ENCODE assay signal across 26 cellular contexts in the genomic region with DNA sequence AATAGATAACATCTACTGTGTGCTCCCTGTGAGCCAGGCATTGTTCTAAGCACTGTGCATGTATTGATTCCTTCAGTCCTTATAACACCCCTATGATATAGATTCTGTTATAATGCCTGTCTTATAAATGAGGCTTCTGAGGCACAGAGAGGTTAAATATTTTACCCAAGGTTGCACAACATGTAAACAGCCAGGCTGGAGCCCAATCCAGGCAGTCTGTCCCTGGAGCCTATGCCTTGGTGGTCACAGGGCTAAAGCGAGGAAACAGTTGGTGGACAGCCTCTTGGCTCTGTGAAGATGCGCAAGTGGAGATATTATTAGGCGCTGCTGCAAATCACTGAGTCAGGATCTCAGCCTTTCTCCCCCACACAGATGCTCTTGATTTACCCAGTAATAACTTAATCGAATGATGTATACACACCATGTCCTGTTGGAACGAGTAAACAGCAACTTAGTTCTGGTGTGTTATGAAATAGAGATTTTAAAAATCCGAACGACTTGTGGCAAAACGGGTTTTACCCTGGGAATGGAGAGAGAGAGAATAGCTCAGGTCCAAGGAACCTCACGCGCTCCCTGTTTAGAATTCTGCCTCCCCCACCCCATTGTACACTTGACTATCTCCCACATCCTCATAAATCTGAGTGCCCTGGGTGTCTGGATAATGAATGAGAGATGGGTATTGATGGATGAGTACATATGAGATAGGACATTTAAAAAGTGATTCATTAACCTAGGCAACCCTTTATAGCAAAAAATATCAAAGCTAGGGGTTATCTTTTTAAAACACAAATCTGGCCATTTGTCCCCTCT.
A peak's percentile ranks its signal among the peaks of the same experiment; 100 is the strongest.
DNase-seq lines count a peak whose midpoint lies in the region; ATAC-seq and TF ChIP-seq lines count a peak whose summit lies in the region.
"Had no signal": no experiment of that assay in that cellular context is flagged by ENCODE, and none has a peak within 500 bp of the region (broad histone marks: within the 10 kb centered on the region; RNA-seq: fewer than 3 reads in every experiment).

No MANE protein-coding gene starts in this region.

- intact Hi-C loops in CD4-positive, alpha-beta T cell (cut with DNase I, micrococcal nuclease) = no loop called here

- H2AFZ ChIP-seq in trophoblast cell (ENCODE audit: insufficient read depth, low read length, poor library complexity) = no peak overlapping the region

- no peaks in the 10 kb centered on the region for H3K36me3 Mint-ChIP-seq in CD4-positive, alpha-beta T cell (ENCODE audit: low read depth)
- H3K36me3 Mint-ChIP-seq: CD8-positive, alpha-beta T cell had no signal

- H4K91ac ChIP-seq in trophoblast cell (ENCODE audit: low read depth, low read length) = peak overlapping the region; percentile 68

- H4K12ac ChIP-seq in trophoblast cell (ENCODE audit: low read depth, low read length) = no peak overlapping the region

- H2BK120ac ChIP-seq in trophoblast cell (ENCODE audit: insufficient read depth, low read length, poor library complexity) = peak overlapping the region; percentile 74

- WGBS in trophoblast cell (ENCODE audit: extremely low coverage, insufficient coverage, insufficient read length) = no CpG with 5 or more reads among the region's 10 CpGs

- no peaks in the 10 kb centered on the region for H3K9me3 Mint-ChIP-seq in CD4-positive, alpha-beta T cell
- H3K9me3 Mint-ChIP-seq: CD8-positive, alpha-beta T cell; H9; HFFc6 had no signal

- no peak for TF ChIP-seq CTCF in fibroblast of mammary gland (conservative IDR thresholded peaks at IDR 0.05; ENCODE audit: control insufficient read depth, insufficient read depth, low read depth, low read length)
- TF ChIP-seq CTCF in CD4-positive, alpha-beta T cell (IDR thresholded peaks at IDR 0.05) = no peak

- no peak overlapping the region for H4K8ac ChIP-seq in trophoblast cell (ENCODE audit: low read depth, low read length)

- H3K4me3 Mint-ChIP-seq in CD4-positive, alpha-beta T cell = no peak overlapping the region
- H3K4me3 Mint-ChIP-seq: CD8-positive, alpha-beta T cell; H9; HFFc6 had no signal

- POLR2A ChIA-PET in CD4-positive, alpha-beta T cell (lab: Charles Lee) = interaction anchor here (0.6 kb wide), 1 partner anchor 14 kb away, joined by 3 read pairs; no protein-coding TSS in a partner anchor

- peak overlapping the region; percentile 10 for H3K4me2 ChIP-seq in trophoblast cell (ENCODE audit: low read length)
- H3K4me2 ChIP-seq: BLaER1 treated with 17β-estradiol and CSF1 and Interleukin-3, amounts not matched to agents 10 nM and 100 nM had no signal

- no peak overlapping the region for H3K18ac ChIP-seq in trophoblast cell (ENCODE audit: low read length)

- H2BK12ac ChIP-seq in trophoblast cell (ENCODE audit: low read length) = peak overlapping the region; percentile 73

- H3K27me3 ChIP-seq in trophoblast cell (ENCODE audit: insufficient read depth, low read length) = no peaks in the 10 kb centered on the region
- H3K27me3 ChIP-seq in CD4-positive, alpha-beta T cell (ENCODE audit: control insufficient read depth, insufficient read depth, low read length) = no peaks in the 10 kb centered on the region
- H3K27me3 ChIP-seq: BLaER1 treated with 17β-estradiol and CSF1 and Interleukin-3, amounts not matched to agents 10 nM and 100 nM had no signal

- no peak overlapping the region for H3K27ac Mint-ChIP-seq in CD4-positive, alpha-beta T cell
- H3K27ac Mint-ChIP-seq: CD8-positive, alpha-beta T cell; HFFc6 had no signal

- ATAC-seq in CD4-positive, alpha-beta T cell (ENCODE audit: poor library complexity) = no peak
- ATAC-seq: CD8-positive, alpha-beta T cell had no signal

- no peaks in the 10 kb centered on the region for H3K36me3 ChIP-seq in trophoblast cell (ENCODE audit: control insufficient read depth in 1 of 2, insufficient read depth in 2 of 2, low read length in 2 of 2)
- H3K36me3 ChIP-seq: BLaER1 treated with 17β-estradiol and CSF1 and Interleukin-3, amounts not matched to agents 10 nM and 100 nM had no signal

- peak overlapping the region; percentile 19 for H3K14ac ChIP-seq in trophoblast cell (ENCODE audit: low read length)

- peaks cover 32 to 37% of the 10 kb centered on the region in 2 experiments for H3K4me1 ChIP-seq in trophoblast cell (ENCODE audit: control insufficient read depth in 1 of 2, insufficient read depth in 2 of 2, low read length in 2 of 2)

- no peaks in the 10 kb centered on the region for H3K4me1 Mint-ChIP-seq in CD4-positive, alpha-beta T cell (ENCODE audit: low read depth)

- DNase-seq in Ammon's horn (ENCODE audit: low spot score) (peak; percentile 29), SK-N-DZ (ENCODE audit: low spot score) (peak; percentile 55), fibroblast of mammary gland (ENCODE audit: low read depth) (peak; percentile 19), trophoblast cell (peak in 1 of 2 donors; percentile 54), NK-92 (lab: John Stamatoyannopoulos, UW; ENCODE audit: unreplicated experiment) (no peak), NCI-H1092 treated with DMSO at 0.1 percent for 48 hours (lab: John Stamatoyannopoulos, UW) (no peak)
- no peak for DNase-seq in CD4-positive, alpha-beta T cell
- no peak for DNase-seq in central memory CD4-positive, alpha-beta T cell
- DNase-seq: ACHN; Calu3; CD8-positive, alpha-beta T cell; DMS53; GDM1; HFFc6; Karpas-422; MV-4-11; NCI-H1694 treated with DMSO at 0.1 percent for 48 hours; NCI-H2081 treated with DMSO at 0.1 percent for 48 hours; NCI-H2171 treated with DMSO at 0.1 percent for 48 hours; NCI-H524 treated with DMSO at 0.1 percent for 48 hours; NCI-H82; SHP77 had no signal

- H3K27ac ChIP-seq in trophoblast cell (ENCODE audit: low read depth, low read length) = peak overlapping the region; percentile 58
- no peak overlapping the region for H3K27ac ChIP-seq in CD4-positive, alpha-beta T cell (ENCODE audit: low read depth, low read length)
- H3K27ac ChIP-seq: 22Rv1; BLaER1 treated with 17β-estradiol and CSF1 and Interleukin-3, amounts not matched to agents 10 nM and 100 nM; SK-N-MC had no signal

- H3K9ac ChIP-seq in trophoblast cell (ENCODE audit: low read length) = no peak overlapping the region
- H3K9ac ChIP-seq: BLaER1 treated with 17β-estradiol and CSF1 and Interleukin-3, amounts not matched to agents 10 nM and 100 nM had no signal

- no peaks in the 10 kb centered on the region for H3K79me2 ChIP-seq in trophoblast cell (ENCODE audit: control insufficient read depth, insufficient read depth, low read length, poor library complexity)

- peaks cover 10% of the 10 kb centered on the region for H3K9me3 ChIP-seq in trophoblast cell (ENCODE audit: insufficient read depth, low read depth, low read length)
- H3K9me3 ChIP-seq in CD4-positive, alpha-beta T cell (ENCODE audit: control insufficient read depth, low read length) = no peaks in the 10 kb centered on the region

- peaks cover 18% of the 10 kb centered on the region for H3K79me1 ChIP-seq in trophoblast cell (ENCODE audit: low read length)

- no peak overlapping the region for H3K23ac ChIP-seq in trophoblast cell (ENCODE audit: low read length)

- no peak overlapping the region for H3K4me3 ChIP-seq in fibroblast of mammary gland (ENCODE audit: control insufficient read depth, low read depth, low read length)
- H3K4me3 ChIP-seq in trophoblast cell (ENCODE audit: low read depth, low read length) = no peak overlapping the region
- H3K4me3 ChIP-seq: BLaER1 treated with 17β-estradiol and CSF1 and Interleukin-3, amounts not matched to agents 10 nM and 100 nM; SK-N-MC had no signal

- CTCF ChIA-PET in CD4-positive, alpha-beta T cell (lab: Charles Lee) = interaction anchor here (0.6 kb wide), 1 partner anchor 37 kb away, joined by 4 read pairs; no protein-coding TSS in a partner anchor

- H2BK5ac ChIP-seq in trophoblast cell (ENCODE audit: low read depth, low read length, poor library complexity) = peak overlapping the region; percentile 45

- peaks cover 4% of the 10 kb centered on the region for H3K27me3 Mint-ChIP-seq in CD4-positive, alpha-beta T cell

- H3K4ac ChIP-seq in trophoblast cell (ENCODE audit: low read depth, low read length) = no peak overlapping the region

- H2AK5ac ChIP-seq in trophoblast cell (ENCODE audit: low read length) = no peak overlapping the region

Comparison
In these comparisons a context has a peak if more than half of its experiments do, and no peak if none do; other contexts are left out.
1. DNase-seq: peak in Ammon's horn (single experiment), SK-N-DZ (single experiment) and fibroblast of mammary gland (single experiment); none in NK-92 (single experiment), NCI-H1092 treated with DMSO at 0.1 percent for 48 hours (single experiment), CD4-positive, alpha-beta T cell (0 of 10) and central memory CD4-positive, alpha-beta T cell (single experiment).